In genomic region chr7:73899731-73900142, GRCh38 we compare ENCODE assay signal across 9 cellular contexts. TPM values are rescaled to one million over a fixed set of nuclear protein-coding genes. Genes with fewer than 3 reads are reported as not detected.
DNase-seq lines count a peak whose midpoint lies in the region; ATAC-seq and TF ChIP-seq lines count a peak whose summit lies in the region.
"Had no signal": no experiment of that assay in that cellular context is flagged by ENCODE, and none has a peak within 500 bp of the region (broad histone marks: within the 10 kb centered on the region; RNA-seq: fewer than 3 reads in every experiment).

No MANE protein-coding gene starts in this region.

- H3K27me3 ChIP-seq in adrenal gland (no peaks in the 10 kb centered on the region), hepatocyte (no peaks in the 10 kb centered on the region), upper lobe of right lung (no peaks in the 10 kb centered on the region)

- TF ChIP-seq CTCF in adrenal gland (IDR thresholded peaks at IDR 0.05) (no peak), hepatocyte (IDR thresholded peaks at IDR 0.05; ENCODE audit: poor library complexity) (no peak), upper lobe of right lung (IDR thresholded peaks at IDR 0.05) (no peak)

- no peaks in the 10 kb centered on the region for H3K4me1 Mint-ChIP-seq in activated naive CD8-positive, alpha-beta T cell treated with anti-CD3 and anti-CD28 coated beads, Interleukin-2, amount 50 U/mL, for 24 hours

- H3K4me1 ChIP-seq in adrenal gland (replicated peaks in 1 of 2) (no peaks in the 10 kb centered on the region), hepatocyte (ENCODE audit: insufficient read depth) (peaks cover 4% of the 10 kb centered on the region), upper lobe of right lung (peaks cover 6% of the 10 kb centered on the region)

- intact Hi-C loops in adrenal gland (cut with DNase I) (no loop called here), upper lobe of right lung (cut with DNase I) (no loop called here)

- H3K36me3 ChIP-seq in adrenal gland (replicated peaks in 1 of 2) (no peaks in the 10 kb centered on the region), hepatocyte (replicated peaks; ENCODE audit: insufficient read depth, low read depth) (no peaks in the 10 kb centered on the region), upper lobe of right lung (no peaks in the 10 kb centered on the region)

- no peaks in the 10 kb centered on the region for H4K20me1 ChIP-seq in hepatocyte (ENCODE audit: insufficient read depth, poor library complexity, severe bottlenecking)

- no peak overlapping the region for H3K4me2 ChIP-seq in hepatocyte

- ATAC-seq in upper lobe of right lung = peak; percentile 3
- no peak for ATAC-seq in activated naive CD8-positive, alpha-beta T cell treated with anti-CD3 and anti-CD28 coated beads, Interleukin-2, amount 50 U/mL, for 24 hours

- H3K27me3 Mint-ChIP-seq in activated naive CD8-positive, alpha-beta T cell treated with anti-CD3 and anti-CD28 coated beads, Interleukin-2, amount 50 U/mL, for 24 hours = no peaks in the 10 kb centered on the region

- H3K79me2 ChIP-seq in hepatocyte = no peaks in the 10 kb centered on the region

- no peak overlapping the region for H3K27ac Mint-ChIP-seq in activated naive CD8-positive, alpha-beta T cell treated with anti-CD3 and anti-CD28 coated beads, Interleukin-2, amount 50 U/mL, for 24 hours

- TF ChIP-seq POLR2A in adrenal gland (IDR thresholded peaks at IDR 0.05) = no peak

- no peak overlapping the region for H3K4me3 ChIP-seq in adrenal gland
- H3K4me3 ChIP-seq in hepatocyte = no peak overlapping the region
- H3K4me3 ChIP-seq in upper lobe of right lung = no peak overlapping the region

- DNase-seq in HCEC 1CT = peak; percentile 95
- peak in 4 of 7 donors; percentile 34 to 55 (median 44) for DNase-seq in adrenal gland
- no peak for DNase-seq in hepatocyte (ENCODE audit: low spot score)
- DNase-seq in upper lobe of right lung = no peak
- DNase-seq in activated naive CD8-positive, alpha-beta T cell treated with anti-CD3 and anti-CD28 coated beads, Interleukin-2, amount 50 U/mL, for 24 hours = no peak
- DNase-seq in effector CD8-positive, alpha-beta T cell (lab: John Stamatoyannopoulos, UW) = no peak
- DNase-seq in NCI-H2227 treated with DMSO at 0.1 percent for 48 hours (lab: John Stamatoyannopoulos, UW) = no peak
- DNase-seq: activated CD8-positive, alpha-beta memory T cell treated with anti-CD3 and anti-CD28 coated beads for 24 hours; SHP77 had no signal

- H3K36me3 Mint-ChIP-seq in activated naive CD8-positive, alpha-beta T cell treated with anti-CD3 and anti-CD28 coated beads, Interleukin-2, amount 50 U/mL, for 24 hours (ENCODE audit: low read depth) = peaks cover 5% of the 10 kb centered on the region

- peaks cover 10% of the 10 kb centered on the region for H3K9me3 Mint-ChIP-seq in activated naive CD8-positive, alpha-beta T cell treated with anti-CD3 and anti-CD28 coated beads, Interleukin-2, amount 50 U/mL, for 24 hours

- no peak overlapping the region for H2AFZ ChIP-seq in hepatocyte

- WGBS in adrenal gland, 4 donors = 69 to 87% (median 72%) methylated on average over 15 of the region's 15 CpGs
- 74% methylated on average over 15 of the region's 15 CpGs for WGBS in hepatocyte (ENCODE audit: low lambda C conversion rate, missing lambda C conversion rate)

- H3K27ac ChIP-seq in adrenal gland = no peak overlapping the region
- H3K27ac ChIP-seq in hepatocyte = peak overlapping the region; percentile 67
- H3K27ac ChIP-seq in upper lobe of right lung = peak overlapping the region; percentile 2

- H3K4me3 Mint-ChIP-seq in activated naive CD8-positive, alpha-beta T cell treated with anti-CD3 and anti-CD28 coated beads, Interleukin-2, amount 50 U/mL, for 24 hours = no peak overlapping the region

- no peaks in the 10 kb centered on the region for H3K9me2 ChIP-seq in hepatocyte (replicated peaks; ENCODE audit: insufficient read depth)

- H3K9me3 ChIP-seq in adrenal gland (replicated peaks in 1 of 3) (no peaks in the 10 kb centered on the region), hepatocyte (ENCODE audit: low read depth) (no peaks in the 10 kb centered on the region), upper lobe of right lung (no peaks in the 10 kb centered on the region)

RNA-seq across cellular contexts. Expression of gene TMEM270, which starts 38.8 kb away (rescaled TPM):
- total RNA-seq in adrenal gland (not detected), hepatocyte (1.1 TPM in 1 of 2 replicates, not detected in the other), upper lobe of right lung (not detected)
- polyA plus RNA-seq in adrenal gland (under 1 TPM in 2 of 3 donors, not detected in 1; 0.20 to 0.56 TPM), hepatocyte (0.30 and 0.47 TPM in 2 replicates)

RNA-seq across cellular contexts. Expression of gene METTL27, which starts 57.4 kb away (rescaled TPM):
- total RNA-seq in adrenal gland = 1 to 10 TPM in 7 of 8 donors, not detected in 1; 1.3 to 8.3 (median 3.3) TPM
- 1 to 10 TPM in 2 of 3 donors, under 1 TPM in 1; 0.40 to 2.2 (median 1.1) TPM for polyA plus RNA-seq in adrenal gland
- 1.6 and 2.6 TPM in 2 replicates for total RNA-seq in hepatocyte
- 6.5 and 11.4 TPM in 2 replicates for polyA plus RNA-seq in hepatocyte
- total RNA-seq in upper lobe of right lung = 2.3 TPM

Comparison
In these comparisons a context has a peak if more than half of its experiments do, and no peak if none do; other contexts are left out.
1. DNase-seq: peak in HCEC 1CT (single experiment) and adrenal gland (4 of 7); none in hepatocyte (single experiment), upper lobe of right lung (single experiment), activated naive CD8-positive, alpha-beta T cell treated with anti-CD3 and anti-CD28 coated beads, Interleukin-2, amount 50 U/mL, for 24 hours (single experiment), effector CD8-positive, alpha-beta T cell (single experiment) and NCI-H2227 treated with DMSO at 0.1 percent for 48 hours (single experiment).
2. H3K27ac ChIP-seq: peak in hepatocyte (single experiment) and upper lobe of right lung (single experiment); none in adrenal gland (0 of 5).